ENCODE assay signal across 16 cellular contexts in genomic region chr17:58233547-58233946, GRCh38. TPM values are rescaled to one million over a fixed set of nuclear protein-coding genes. Genes with fewer than 3 reads are reported as not detected.
A peak's percentile ranks its signal among the peaks of the same experiment; 100 is the strongest.
DNase-seq lines count a peak whose midpoint lies in the region; ATAC-seq and FAIRE-seq lines count a peak whose summit lies in the region.
"Had no signal": no experiment of that assay in that cellular context is flagged by ENCODE, and none has a peak within 500 bp of the region (broad histone marks: within the 10 kb centered on the region; RNA-seq: fewer than 3 reads in every experiment).

No MANE protein-coding gene starts in this region.

- H3K4me3 ChIP-seq in Karpas-422 (ENCODE audit: low read length), result no peak overlapping the region
- H3K4me3 ChIP-seq: gastrocnemius medialis, SJCRH30 had no signal

- no peak overlapping the region for H3K9ac ChIP-seq in Karpas-422 (ENCODE audit: low read length)

- no peaks in the 10 kb centered on the region for H3K79me2 ChIP-seq in Karpas-422 (ENCODE audit: low read length)

- no peaks in the 10 kb centered on the region for H3K9me3 ChIP-seq in Karpas-422 (ENCODE audit: low read length)
- H3K9me3 ChIP-seq: gastrocnemius medialis, SJCRH30 had no signal

- ATAC-seq in HG02678 (IDR thresholded peaks at IDR 0.05; ENCODE audit: unreplicated experiment) (peak; percentile 65), sciatic nerve (peak; percentile 53), GM18867 (IDR thresholded peaks at IDR 0.05; ENCODE audit: unreplicated experiment) (no peak), GM19035 (IDR thresholded peaks at IDR 0.05; ENCODE audit: unreplicated experiment) (no peak)
- ATAC-seq: gastrocnemius medialis had no signal

- H3K27ac ChIP-seq in Karpas-422 (ENCODE audit: low read length) (no peak overlapping the region), substantia nigra (ENCODE audit: low read depth, low read length, poor library complexity, severe bottlenecking) (no peak overlapping the region)
- H3K27ac ChIP-seq: gastrocnemius medialis, SJCRH30 had no signal

- peaks cover 15% of the 10 kb centered on the region for H3K4me1 ChIP-seq in Karpas-422 (ENCODE audit: low read length)
- H3K4me1 ChIP-seq: gastrocnemius medialis, SJCRH30 had no signal

- intact Hi-C loops in sciatic nerve (cut with DNase I), result no loop called here

- peak; percentile 68 for FAIRE-seq in GM19239 (lab: Jason Lieb, UNC)
- FAIRE-seq: colon had no signal

- DNase-seq in GM19239 (ENCODE audit: insufficient read length, low spot score) (no peak), Karpas-422 (peak; percentile 65), sciatic nerve (ENCODE audit: low spot score) (no peak), T1000 (lab: John Stamatoyannopoulos, UW) (no peak), substantia nigra (lab: John Stamatoyannopoulos, UW) (no peak)
- DNase-seq: activated CD4-positive, alpha-beta T cell treated with anti-CD3 and anti-CD28 coated beads, Interleukin-2, amount 10 ng/mL, durations not matched to agents 24 days and 14 days; activated naive CD4-positive, alpha-beta T cell treated with anti-CD3 and anti-CD28 coated beads, Interleukin-2, amount 50 U/mL, for 16 hours; gastrocnemius medialis; NCI-H2081 treated with DMSO at 0.1 percent for 48 hours; SJCRH30 had no signal

- H2AFZ ChIP-seq in Karpas-422 (ENCODE audit: low read length), result no peak overlapping the region

- no peaks in the 10 kb centered on the region for H3K36me3 ChIP-seq in Karpas-422 (ENCODE audit: insufficient read depth, low read length)
- H3K36me3 ChIP-seq: gastrocnemius medialis, SJCRH30 had no signal

- H3K27me3 ChIP-seq in Karpas-422 (ENCODE audit: low read length), result no peaks in the 10 kb centered on the region

- no peaks in the 10 kb centered on the region for H4K20me1 ChIP-seq in Karpas-422 (ENCODE audit: insufficient read depth, low read depth, low read length)

- no peaks in the 10 kb centered on the region for H3K9me2 ChIP-seq in Karpas-422 (replicated peaks; ENCODE audit: insufficient read depth, low read length)

- H3K4me2 ChIP-seq in Karpas-422 (ENCODE audit: low read depth, low read length, poor library complexity, severe bottlenecking), result no peak overlapping the region

RNA-seq across cellular contexts. Expression of gene LPO, which starts 4.8 kb away (rescaled TPM):
- total RNA-seq in Karpas-422 (2014; rRNA removed; shearing (Covaris generic); ENCODE audit: low replicate concordance), result 0.36 TPM in 1 of 2 replicates, not detected in the other
- total RNA-seq in sciatic nerve, result not detected
- total RNA-seq: activated CD4-positive, alpha-beta T cell treated with anti-CD3 and anti-CD28 coated beads, Interleukin-2, amount 10 ng/mL, durations not matched to agents 24 days and 14 days; gastrocnemius medialis; pulmonary artery endothelial cell; SJCRH30 had no signal

RNA-seq across cellular contexts. Expression of gene MKS1, which starts 14.5 kb away (rescaled TPM):
- total RNA-seq in Karpas-422 (2014; rRNA removed; shearing (Covaris generic); ENCODE audit: low replicate concordance), result 17.5 and 20.8 TPM in 2 replicates
- total RNA-seq in sciatic nerve, result 18.7 TPM

RNA-seq across cellular contexts. Expression of gene EPX, which starts 41.0 kb away (rescaled TPM):
- total RNA-seq in Karpas-422 (2014; rRNA removed; shearing (Covaris generic); ENCODE audit: low replicate concordance), result not detected in 2 replicates
- total RNA-seq in sciatic nerve, result not detected
- total RNA-seq: activated CD4-positive, alpha-beta T cell treated with anti-CD3 and anti-CD28 coated beads, Interleukin-2, amount 10 ng/mL, durations not matched to agents 24 days and 14 days; gastrocnemius medialis; lower leg skin; pulmonary artery endothelial cell; SJCRH30 had no signal

RNA-seq across cellular contexts. Expression of gene MPO, which starts 47.2 kb away (rescaled TPM):
- total RNA-seq in Karpas-422 (2014; rRNA removed; shearing (Covaris generic); ENCODE audit: low replicate concordance), result not detected in 2 replicates
- total RNA-seq in sciatic nerve, result 2.0 TPM
- total RNA-seq: activated CD4-positive, alpha-beta T cell treated with anti-CD3 and anti-CD28 coated beads, Interleukin-2, amount 10 ng/mL, durations not matched to agents 24 days and 14 days had no signal

Comparison
In these comparisons a context has a peak if more than half of its experiments do, and no peak if none do; other contexts are left out.
1. ATAC-seq: peak in HG02678 (single experiment) and sciatic nerve (single experiment); none in GM18867 (single experiment) and GM19035 (single experiment).